Comparison of ENCODE assay signal across 22 cellular contexts in genomic region chr6:137486388-137486787, GRCh38.
"Had no signal": no experiment of that assay in that cellular context is flagged by ENCODE, and none has a peak within 500 bp of the region (broad histone marks: within the 10 kb centered on the region; RNA-seq: fewer than 3 reads in every experiment).

No MANE protein-coding gene starts in this region.

- H3K4me3 ChIP-seq: breast epithelium, heart left ventricle, left lung, mucosa of descending colon, smooth muscle cell, tibial nerve, vagina had no signal

- H3K9me3 ChIP-seq: left lung, mucosa of descending colon, neutrophil, vagina had no signal

- H3K36me3 ChIP-seq: breast epithelium, heart left ventricle, left lung, neutrophil, tibial nerve, vagina had no signal

- ATAC-seq: activated CD8-positive, alpha-beta memory T cell treated with anti-CD3 and anti-CD28 coated beads, Interleukin-2, amount 10 ng/mL, durations not matched to agents 7 days and 5 days; activated naive CD8-positive, alpha-beta T cell treated with anti-CD3 and anti-CD28 coated beads, Interleukin-2, amount 50 U/mL, for 24 hours; heart left ventricle; left lung; mucosa of descending colon; naive thymus-derived CD4-positive, alpha-beta T cell had no signal

- H3K4me1 ChIP-seq: breast epithelium had no signal

- H3K27ac ChIP-seq: breast epithelium, heart left ventricle, left lung, neutrophil, tibial nerve, vagina had no signal

- DNase-seq: activated CD4-positive, alpha-beta memory T cell treated with anti-CD3 and anti-CD28 coated beads for 36 hours; activated CD8-positive, alpha-beta memory T cell treated with anti-CD3 and anti-CD28 coated beads, Interleukin-2, amount 10 ng/mL, durations not matched to agents 7 days and 5 days; activated naive CD4-positive, alpha-beta T cell treated with anti-CD3 and anti-CD28 coated beads for 36 hours; activated naive CD8-positive, alpha-beta T cell treated with anti-CD3 and anti-CD28 coated beads, Interleukin-2, amount 50 U/mL, for 24 hours; activated T-cell treated with anti-CD3 and anti-CD28 coated beads, Interleukin-2, amount 50 U/mL, for 1 hour; aorta; cerebellar nuclear complex; effector memory CD4-positive, alpha-beta T cell; heart left ventricle; left lung; mammary epithelial cell; mucosa of descending colon; naive thymus-derived CD4-positive, alpha-beta T cell; stimulated activated CD4-positive, alpha-beta T cell treated with anti-CD3 and anti-CD28 coated beads, Interleukin-4, amount 100 ng/mL, for 4 hours; stimulated activated CD8-positive, alpha-beta memory T cell treated with anti-CD3 and anti-CD28 coated beads, Interleukin-4, amount 100 ng/mL, for 48 hours; stimulated activated naive CD4-positive, alpha-beta T cell treated with Interleukin-2 at 50 U/mL for 16 hours; substantia nigra had no signal
